8 cellular contexts compared by ENCODE assay signal in genomic region chr9:91424403-91425176, GRCh38. TPM values are rescaled to one million over a fixed set of nuclear protein-coding genes. Genes with fewer than 3 reads are reported as not detected.
DNase-seq lines count a peak whose midpoint lies in the region; ATAC-seq and TF ChIP-seq lines count a peak whose summit lies in the region.

No MANE protein-coding gene starts in this region.

- peak overlapping the region; percentile 75 for H3K4me2 ChIP-seq in GM23248 (ENCODE audit: unreplicated experiment)

- H4K20me1 ChIP-seq in GM23248 (ENCODE audit: insufficient read depth), result no peaks in the 10 kb centered on the region

- H3K4me1 ChIP-seq in GM23248 (ENCODE audit: insufficient read depth) (peaks cover 24% of the 10 kb centered on the region), lower lobe of right lung (peaks cover 56% of the 10 kb centered on the region)

- peaks cover 36% of the 10 kb centered on the region for H3K79me2 ChIP-seq in GM23248 (ENCODE audit: insufficient read depth)

- no peaks in the 10 kb centered on the region for H3K9me2 ChIP-seq in GM23248 (ENCODE audit: insufficient read depth)

- H3K36me3 Mint-ChIP-seq in activated CD8-positive, alpha-beta T cell treated with anti-CD3 and anti-CD28 coated beads for 36 hours (ENCODE audit: low read depth), result peaks cover 30% of the 10 kb centered on the region

- H3K27ac ChIP-seq in GM23248 (peak overlapping the region; percentile 94), lower lobe of right lung (peak overlapping the region; percentile 97)

- H2AFZ ChIP-seq in GM23248, result peak overlapping the region; percentile 59

- H3K4me1 Mint-ChIP-seq in activated CD8-positive, alpha-beta T cell treated with anti-CD3 and anti-CD28 coated beads for 36 hours (ENCODE audit: low read depth), result peaks cover 53% of the 10 kb centered on the region

- peak overlapping the region; percentile 90 for H3K27ac Mint-ChIP-seq in activated CD8-positive, alpha-beta T cell treated with anti-CD3 and anti-CD28 coated beads for 36 hours

- peaks cover 7% of the 10 kb centered on the region for H3K27me3 Mint-ChIP-seq in activated CD8-positive, alpha-beta T cell treated with anti-CD3 and anti-CD28 coated beads for 36 hours

- CTCF ChIA-PET in activated CD8-positive, alpha-beta T cell treated with anti-CD3 and anti-CD28 coated beads for 36 hours (lab: Charles Lee), result interaction anchor here (0.6 to 6.7 kb wide), 11 partner anchors 9 to 510 kb away, joined by 3 to 60 read pairs (median 5); partner anchors contain the start of gene AUH

- POLR2A ChIA-PET in activated CD8-positive, alpha-beta T cell treated with anti-CD3 and anti-CD28 coated beads for 36 hours (lab: Charles Lee), result interaction anchor here (1.0 to 4.8 kb wide), 14 partner anchors 65 to 325 kb away, joined by 3 to 32 read pairs (median 5); no protein-coding TSS in a partner anchor

- TF ChIP-seq CTCF in activated CD8-positive, alpha-beta T cell treated with anti-CD3 and anti-CD28 coated beads for 36 hours (IDR thresholded peaks at IDR 0.05), result no peak
- TF ChIP-seq CTCF in lower lobe of right lung (IDR thresholded peaks at IDR 0.05), result peak; percentile 13

- no peaks in the 10 kb centered on the region for H3K9me3 ChIP-seq in GM23248 (ENCODE audit: low read depth)
- no peaks in the 10 kb centered on the region for H3K9me3 ChIP-seq in lower lobe of right lung

- no peaks in the 10 kb centered on the region for H3K36me3 ChIP-seq in GM23248 (ENCODE audit: low read depth)
- no peaks in the 10 kb centered on the region for H3K36me3 ChIP-seq in lower lobe of right lung

- H3K9ac ChIP-seq in GM23248, result peak overlapping the region; percentile 99

- H3K27me3 ChIP-seq in GM23248 (replicated peaks; ENCODE audit: insufficient read depth) (no peaks in the 10 kb centered on the region), lower lobe of right lung (ENCODE audit: low read depth) (no peaks in the 10 kb centered on the region)

- H3K4me3 ChIP-seq in GM23248 (peak overlapping the region; percentile 91), lower lobe of right lung (peak overlapping the region; percentile 73)

- peak; percentile 82 for DNase-seq in DMS 273 (lab: John Stamatoyannopoulos, UW; ENCODE audit: unreplicated experiment)
- DNase-seq in GM23248, result peak; percentile 96
- peak; percentile 29 for DNase-seq in NCI-H2171 (lab: John Stamatoyannopoulos, UW)
- DNase-seq in activated CD8-positive, alpha-beta T cell treated with anti-CD3 and anti-CD28 coated beads for 36 hours, result peak; percentile 87
- peak; percentile 25 for DNase-seq in effector CD8-positive, alpha-beta T cell (lab: John Stamatoyannopoulos, UW)
- DNase-seq in lower lobe of right lung, result peak; percentile 92
- peak in 2 of 3 donors; percentile 18 to 29 for DNase-seq in stimulated activated CD4-positive, alpha-beta T cell treated with anti-CD3 and anti-CD28 coated beads, TNF-alpha, amount 100 ng/mL, for 1 hour (ENCODE audit: low read depth in 3 of 3, low spot score in 1 of 3)

- no peaks in the 10 kb centered on the region for H3K9me3 Mint-ChIP-seq in activated CD8-positive, alpha-beta T cell treated with anti-CD3 and anti-CD28 coated beads for 36 hours

- WGBS in GM23248 (ENCODE audit: low coverage in 1 of 2, low lambda C conversion rate in 2 of 2, missing lambda C conversion rate in 2 of 2), 2 experiments, result 1 to 2% methylated on average over 49 to 56 of the region's 67 CpGs

- intact Hi-C loops in activated CD8-positive, alpha-beta T cell treated with anti-CD3 and anti-CD28 coated beads for 36 hours (cut with micrococcal nuclease), result loop anchor here (5.0 kb wide), 2 partner anchors 217 to 387 kb away; no protein-coding TSS in a partner anchor
- intact Hi-C loops in lower lobe of right lung (cut with DNase I), result loop anchor here (10.0 kb wide), 1 partner anchor 230 kb away; no protein-coding TSS in a partner anchor

- H3K4me3 Mint-ChIP-seq in activated CD8-positive, alpha-beta T cell treated with anti-CD3 and anti-CD28 coated beads for 36 hours, result peak overlapping the region; percentile 87

- peak; percentile 31 for ATAC-seq in activated CD8-positive, alpha-beta T cell treated with anti-CD3 and anti-CD28 coated beads for 36 hours
- ATAC-seq in lower lobe of right lung (peak; percentile 79 to 86), HG02623 (IDR thresholded peaks at IDR 0.05; ENCODE audit: unreplicated experiment) (no peak)

- peaks cover 63% of the 10 kb centered on the region for H3F3A ChIP-seq in GM23248 (ENCODE audit: insufficient read depth)

- in situ Hi-C loops in GM23248 (cut with MboI), result loop anchor here (10.0 kb wide), 1 partner anchor 230 kb away; no protein-coding TSS in a partner anchor

RNA-seq across cellular contexts. Expression of gene NFIL3, which starts 1.0 kb away (rescaled TPM):
- total RNA-seq in GM23248 (2014; rRNA removed; shearing (Covaris generic)), result 10.6 and 11.3 TPM in 2 replicates
- polyA plus RNA-seq in GM23248 (2016; fragmentation: Nextera tagmentation; extraction: Ambion mirVana), result 5.1 and 5.4 TPM in 2 replicates
- 10 to 100 TPM; 76.2 to 78.3 TPM for total RNA-seq in activated CD8-positive, alpha-beta T cell treated with anti-CD3 and anti-CD28 coated beads for 36 hours
- 25.7 TPM for total RNA-seq in lower lobe of right lung

Comparison
In these comparisons a context has a peak if more than half of its experiments do, and no peak if none do; other contexts are left out.
1. DNase-seq: peak in every context shown above with its lines; median percentile 96 in GM23248; 92 in lower lobe of right lung; 87 in activated CD8-positive, alpha-beta T cell treated with anti-CD3 and anti-CD28 coated beads for 36 hours; 82 in DMS 273; 29 in NCI-H2171; 25 in effector CD8-positive, alpha-beta T cell; 24 in stimulated activated CD4-positive, alpha-beta T cell treated with anti-CD3 and anti-CD28 coated beads, TNF-alpha, amount 100 ng/mL, for 1 hour.